ENCODE assay signal across 28 cellular contexts in genomic region chr9:90310523-90310879, GRCh38.
"Had no signal": no experiment of that assay in that cellular context is flagged by ENCODE, and none has a peak within 500 bp of the region (broad histone marks: within the 10 kb centered on the region; RNA-seq: fewer than 3 reads in every experiment).

No MANE protein-coding gene starts in this region.

- H2AFZ ChIP-seq: parathyroid adenoma had no signal

- H3K27me3 ChIP-seq: neutrophil, right lobe of liver, vagina had no signal

- H3K9me3 ChIP-seq: esophagus muscularis mucosa, heart right ventricle, neutrophil, right lobe of liver, suprapubic skin, vagina had no signal

- H3K4me3 Mint-ChIP-seq: immature natural killer cell; natural killer cell; neural crest cell; stimulated activated naive CD8-positive, alpha-beta T cell treated with anti-CD3 and anti-CD28 coated beads, Interleukin-15, amount 100 ng/mL, for 72 hours had no signal

- H3K79me2 ChIP-seq: parathyroid adenoma had no signal

- H3K4me1 ChIP-seq: esophagus muscularis mucosa, heart right ventricle, parathyroid adenoma, right lobe of liver, suprapubic skin, vagina had no signal

- H3K9me3 Mint-ChIP-seq: immature natural killer cell; natural killer cell; neural crest cell; stimulated activated naive CD8-positive, alpha-beta T cell treated with anti-CD3 and anti-CD28 coated beads, Interleukin-15, amount 100 ng/mL, for 72 hours had no signal

- H3K27ac Mint-ChIP-seq: immature natural killer cell, natural killer cell, progenitor cell of endocrine pancreas had no signal

- H3K4me2 ChIP-seq: smooth muscle cell had no signal

- H3K4me3 ChIP-seq: coronary artery, esophagus muscularis mucosa, heart right ventricle, right lobe of liver, smooth muscle cell, suprapubic skin, vagina had no signal

- H3K4me1 Mint-ChIP-seq: immature natural killer cell; natural killer cell; neural crest cell; stimulated activated naive CD8-positive, alpha-beta T cell treated with anti-CD3 and anti-CD28 coated beads, Interleukin-15, amount 100 ng/mL, for 72 hours had no signal

- H3K36me3 ChIP-seq: esophagus muscularis mucosa, heart right ventricle, neutrophil, right lobe of liver, suprapubic skin, vagina had no signal

- DNase-seq: dermis blood vessel endothelial cell; effector memory CD4-positive, alpha-beta T cell; foreskin melanocyte; glutamatergic neuron; heart right ventricle; hypothalamus; immature natural killer cell; islet precursor cell; mesendoderm; natural killer cell; right lobe of liver; stimulated activated CD4-positive, alpha-beta T cell treated with anti-CD3 and anti-CD28 coated beads, Interleukin-12 subunit alpha, Interleukin-12 subunit beta, amount 100 ng/mL, for 4 hours; stimulated activated CD4-positive, alpha-beta T cell treated with anti-CD3 and anti-CD28 coated beads, Interleukin-1b, Interleukin-23, amount 100 ng/mL, for 48 hours; stimulated activated CD4-positive, alpha-beta T cell treated with anti-CD3 and anti-CD28 coated beads, Interleukin-4, amount 100 ng/mL, for 1 hour; stimulated activated CD8-positive, alpha-beta memory T cell treated with anti-CD3 and anti-CD28 coated beads, Interleukin-4, amount 100 ng/mL, for 48 hours; stimulated activated naive CD4-positive, alpha-beta T cell; stimulated activated naive CD8-positive, alpha-beta T cell treated with anti-CD3 and anti-CD28 coated beads, Interleukin-15, amount 100 ng/mL, for 72 hours; trophoblast cell had no signal

- ATAC-seq: heart right ventricle; left lobe of liver; natural killer cell; right lobe of liver; stimulated activated naive CD8-positive, alpha-beta T cell treated with anti-CD3 and anti-CD28 coated beads, Interleukin-15, amount 100 ng/mL, for 72 hours had no signal

- H3K27ac ChIP-seq: coronary artery, esophagus muscularis mucosa, heart right ventricle, neutrophil, parathyroid adenoma, right lobe of liver, suprapubic skin, vagina had no signal

- H3K36me3 Mint-ChIP-seq: immature natural killer cell, natural killer cell had no signal
